1 cellular context compared by ENCODE assay signal in the genomic region with DNA sequence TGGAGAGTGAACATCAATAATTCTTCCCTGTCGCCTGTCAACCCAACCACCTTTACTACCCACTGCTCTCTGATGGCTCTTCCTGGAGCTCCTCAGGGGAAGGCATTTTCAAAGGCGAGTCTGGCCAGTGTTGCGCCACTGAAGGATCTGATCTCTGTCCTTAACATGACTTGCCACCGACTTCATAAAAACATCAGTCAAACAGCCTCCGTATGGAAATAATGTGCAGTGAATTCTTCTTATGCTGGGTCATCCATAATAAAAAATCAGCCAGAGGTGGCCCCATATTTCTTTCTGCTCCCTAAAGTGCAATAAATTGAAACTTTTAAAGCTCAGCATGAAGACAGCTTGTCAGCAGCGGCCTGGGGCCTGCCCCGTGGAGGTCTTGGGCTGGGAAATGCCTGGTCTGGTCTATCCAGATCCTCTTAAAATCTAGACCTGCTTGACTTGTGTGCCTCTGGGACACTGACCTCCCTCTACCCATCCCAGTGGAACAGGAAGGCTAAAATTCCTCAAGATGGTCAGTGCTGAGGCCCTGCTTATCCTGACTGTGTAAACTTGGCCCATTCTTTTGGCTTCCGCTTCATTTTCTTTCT.
TF ChIP-seq lines count a peak whose summit lies in the region.

No MANE protein-coding gene starts in this region.

TF ChIP-seq in H1, 55 proteins besides CTCF, POLR2A, EP300 and RAD21:
- TF ChIP-seq TCF12 (IDR thresholded peaks at IDR 0.05; ENCODE audit: low read depth, low read length), result no peak
